1 cellular context compared by ENCODE assay signal in the genomic region with DNA sequence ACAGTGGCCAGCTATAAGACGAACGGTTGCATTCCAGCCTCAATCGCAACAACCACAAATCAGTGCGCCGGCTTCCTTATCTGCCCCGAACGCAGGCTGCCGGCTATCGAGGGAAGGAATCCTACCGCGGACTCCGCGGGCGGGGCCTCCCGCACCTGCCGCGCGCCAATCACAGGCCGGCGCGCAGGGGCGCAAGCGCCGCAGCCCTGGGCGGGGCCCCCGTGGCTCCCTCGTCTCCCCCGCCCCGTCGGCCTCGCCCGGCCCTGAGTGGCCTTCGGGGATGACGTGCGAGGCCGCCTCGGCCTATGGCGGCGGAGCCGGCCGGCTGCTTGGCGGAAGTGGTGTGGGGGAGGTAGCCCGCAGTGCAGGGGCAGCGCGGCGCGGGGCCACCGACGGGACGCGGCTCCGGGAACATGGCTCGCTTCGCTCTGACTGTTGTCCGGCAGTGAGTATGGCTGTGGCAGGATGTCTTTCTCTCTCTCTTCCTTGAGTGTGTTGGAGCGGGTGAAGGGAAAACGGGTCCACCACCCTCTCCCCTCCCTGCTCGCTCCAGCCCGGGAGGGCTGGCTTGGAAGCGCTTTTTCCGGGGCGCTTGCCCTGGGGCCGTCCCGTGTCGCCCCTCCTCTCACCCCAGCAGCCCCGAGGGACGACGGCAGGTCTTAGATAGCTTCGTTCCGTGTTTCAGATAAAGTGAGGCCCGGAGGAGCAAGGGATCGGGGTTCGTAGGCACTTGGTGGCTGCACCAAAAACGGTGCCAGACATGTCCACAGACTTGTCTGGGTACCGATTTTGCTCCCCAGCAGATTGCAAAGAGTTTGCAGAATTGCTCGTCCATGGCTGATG.
A peak's percentile ranks its signal among the peaks of the same experiment; 100 is the strongest.
TF ChIP-seq lines count a peak whose summit lies in the region.

Gene TIGAR, plus strand, starts transcription at position 355 of the 843 bp plus-strand sequence. Its CDS starts 59 bp downstream, at position 414.

TF ChIP-seq in K562, 482 proteins besides CTCF, POLR2A, EP300 and RAD21 (continued from another document):
- TF ChIP-seq, protein P1, sequence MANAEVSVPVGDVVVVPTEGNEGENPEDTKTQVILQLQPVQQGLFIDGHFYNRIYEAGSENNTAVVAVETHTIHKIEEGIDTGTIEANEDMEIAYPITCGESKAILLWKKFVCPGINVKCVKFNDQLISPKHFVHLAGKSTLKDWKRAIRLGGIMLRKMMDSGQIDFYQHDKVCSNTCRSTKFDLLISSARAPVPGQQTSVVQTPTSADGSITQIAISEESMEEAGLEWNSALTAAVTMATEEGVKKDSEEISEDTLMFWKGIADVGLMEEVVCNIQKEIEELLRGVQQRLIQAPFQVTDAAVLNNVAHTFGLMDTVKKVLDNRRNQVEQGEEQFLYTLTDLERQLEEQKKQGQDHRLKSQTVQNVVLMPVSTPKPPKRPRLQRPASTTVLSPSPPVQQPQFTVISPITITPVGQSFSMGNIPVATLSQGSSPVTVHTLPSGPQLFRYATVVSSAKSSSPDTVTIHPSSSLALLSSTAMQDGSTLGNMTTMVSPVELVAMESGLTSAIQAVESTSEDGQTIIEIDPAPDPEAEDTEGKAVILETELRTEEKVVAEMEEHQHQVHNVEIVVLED (CRISPR knock-in tag; IDR thresholded peaks at IDR 0.05) = peak; percentile 13; the same call in 1 of the 2 replicates
- TF ChIP-seq POLR2AphosphoS5 (IDR thresholded peaks at IDR 0.05; ENCODE audit: control insufficient read depth, insufficient read depth, low read depth, low read length) (0 out of 2 replicates have a peak, but pooled peaks have one; percentile 17), SIRT6 (IDR thresholded peaks at IDR 0.05; ENCODE audit: low read depth, low read length) (no peak), ZNF740 (CRISPR knock-in tag; IDR thresholded peaks at IDR 0.05) (no peak), ZNF740 (tag; IDR thresholded peaks at IDR 0.05) (no peak), HDAC1 (IDR thresholded peaks at IDR 0.05) (peak; percentile 69 to 99; a peak in 3 of 4 replicates), TSHZ1 (CRISPR knock-in tag; IDR thresholded peaks at IDR 0.05) (no peak), COPS2 (conservative IDR thresholded peaks at IDR 0.05) (no peak), SOX6 (IDR thresholded peaks at IDR 0.05) (peak; percentile 25; the same call in 1 of the 2 replicates), KLF16 (IDR thresholded peaks at IDR 0.05) (peak; percentile 69), NCOA2 (IDR thresholded peaks at IDR 0.05; ENCODE audit: partially characterized antibody in 2 of 2) (no peak), SAP30 (IDR thresholded peaks at IDR 0.05; ENCODE audit: borderline replicate concordance, insufficient read depth, low read depth, low read length, poor library complexity, severe bottlenecking) (peak; percentile 85), ZBTB2 (IDR thresholded peaks at IDR 0.05) (no peak), GABPA (tag; conservative IDR thresholded peaks at IDR 0.05; ENCODE audit: low read depth) (peak; percentile 84), NFIC (IDR thresholded peaks at IDR 0.05) (peak; percentile 39), CCNT2 (IDR thresholded peaks at IDR 0.05; ENCODE audit: borderline replicate concordance, extremely low read depth, insufficient read length, low read depth, low read length) (peak; percentile 98), CXXC5 (CRISPR knock-in tag; IDR thresholded peaks at IDR 0.05) (peak; percentile 100), RNF219 (CRISPR knock-in tag; IDR thresholded peaks at IDR 0.05) (no peak), ZBTB12 (CRISPR knock-in tag; IDR thresholded peaks at IDR 0.05) (peak; percentile 57; the same call in 1 of the 2 replicates), NR2C2 (CRISPR knock-in tag; IDR thresholded peaks at IDR 0.05) (no peak), NR2C2 (tag; IDR thresholded peaks at IDR 0.05) (peak; percentile 42; the same call in 1 of the 2 replicates), PKNOX1 (IDR thresholded peaks at IDR 0.05) (peak; percentile 47), ZNF707 (CRISPR knock-in tag; conservative IDR thresholded peaks at IDR 0.05) (no peak), NR4A1 (CRISPR knock-in tag; IDR thresholded peaks at IDR 0.05) (no peak), NR4A1 (tag; IDR thresholded peaks at IDR 0.05) (0 out of 2 replicates have a peak, but pooled peaks have one; percentile 37), RUNX1 (IDR thresholded peaks at IDR 0.05; ENCODE audit: low read depth) (peak; percentile 76; the same call in 1 of the 2 replicates), TEAD2 (tag; IDR thresholded peaks at IDR 0.05) (peak; percentile 90)
- TF ChIP-seq, protein P2, sequence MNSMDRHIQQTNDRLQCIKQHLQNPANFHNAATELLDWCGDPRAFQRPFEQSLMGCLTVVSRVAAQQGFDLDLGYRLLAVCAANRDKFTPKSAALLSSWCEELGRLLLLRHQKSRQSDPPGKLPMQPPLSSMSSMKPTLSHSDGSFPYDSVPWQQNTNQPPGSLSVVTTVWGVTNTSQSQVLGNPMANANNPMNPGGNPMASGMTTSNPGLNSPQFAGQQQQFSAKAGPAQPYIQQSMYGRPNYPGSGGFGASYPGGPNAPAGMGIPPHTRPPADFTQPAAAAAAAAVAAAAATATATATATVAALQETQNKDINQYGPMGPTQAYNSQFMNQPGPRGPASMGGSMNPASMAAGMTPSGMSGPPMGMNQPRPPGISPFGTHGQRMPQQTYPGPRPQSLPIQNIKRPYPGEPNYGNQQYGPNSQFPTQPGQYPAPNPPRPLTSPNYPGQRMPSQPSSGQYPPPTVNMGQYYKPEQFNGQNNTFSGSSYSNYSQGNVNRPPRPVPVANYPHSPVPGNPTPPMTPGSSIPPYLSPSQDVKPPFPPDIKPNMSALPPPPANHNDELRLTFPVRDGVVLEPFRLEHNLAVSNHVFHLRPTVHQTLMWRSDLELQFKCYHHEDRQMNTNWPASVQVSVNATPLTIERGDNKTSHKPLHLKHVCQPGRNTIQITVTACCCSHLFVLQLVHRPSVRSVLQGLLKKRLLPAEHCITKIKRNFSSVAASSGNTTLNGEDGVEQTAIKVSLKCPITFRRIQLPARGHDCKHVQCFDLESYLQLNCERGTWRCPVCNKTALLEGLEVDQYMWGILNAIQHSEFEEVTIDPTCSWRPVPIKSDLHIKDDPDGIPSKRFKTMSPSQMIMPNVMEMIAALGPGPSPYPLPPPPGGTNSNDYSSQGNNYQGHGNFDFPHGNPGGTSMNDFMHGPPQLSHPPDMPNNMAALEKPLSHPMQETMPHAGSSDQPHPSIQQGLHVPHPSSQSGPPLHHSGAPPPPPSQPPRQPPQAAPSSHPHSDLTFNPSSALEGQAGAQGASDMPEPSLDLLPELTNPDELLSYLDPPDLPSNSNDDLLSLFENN (IDR thresholded peaks at IDR 0.05; ENCODE audit: low read depth in 2 of 2, low read length in 2 of 2) = 0 out of 4 replicates have a peak, but pooled peaks of 1 of the 2 experiments have one; percentile 42
